In the genomic region with DNA sequence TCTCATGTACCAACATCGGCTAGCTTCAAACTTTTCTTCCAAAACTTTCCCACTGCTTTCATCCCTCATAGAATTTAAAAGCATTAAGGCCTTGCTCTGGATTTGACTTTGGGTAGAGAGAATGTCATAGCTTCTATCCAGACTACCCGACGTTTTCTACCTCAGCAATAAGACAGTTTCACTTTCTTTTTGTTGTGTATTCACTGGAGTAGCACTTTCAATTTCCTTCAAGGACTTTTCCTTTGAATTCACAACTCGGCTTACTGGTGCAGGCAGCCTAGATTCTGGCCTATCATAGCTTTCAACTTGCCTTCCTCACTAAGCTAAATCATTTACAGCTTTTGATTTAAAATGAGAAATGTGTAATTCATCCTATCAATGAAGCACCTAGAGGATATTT, we compare ENCODE assay signal across 9 cellular contexts.
DNase-seq lines count a peak whose midpoint lies in the region; TF ChIP-seq lines count a peak whose summit lies in the region.
"Had no signal": no experiment of that assay in that cellular context is flagged by ENCODE, and none has a peak within 500 bp of the region (broad histone marks: within the 10 kb centered on the region; RNA-seq: fewer than 3 reads in every experiment).

No MANE protein-coding gene starts in this region.

- H3K36me3 ChIP-seq in SK-N-MC (ENCODE audit: insufficient read depth, low read length): no peaks in the 10 kb centered on the region
- no peaks in the 10 kb centered on the region for H3K36me3 ChIP-seq in vagina
- H3K36me3 ChIP-seq in trophoblast cell (ENCODE audit: control insufficient read depth in 1 of 2, insufficient read depth in 2 of 2, low read length in 2 of 2): no peaks in the 10 kb centered on the region
- no peaks in the 10 kb centered on the region for H3K36me3 ChIP-seq in mesendoderm (ENCODE audit: control insufficient read depth, insufficient read depth, low read length)

- H2AK5ac ChIP-seq in trophoblast cell (ENCODE audit: low read length): no peak overlapping the region
- H2AK5ac ChIP-seq in mesendoderm (ENCODE audit: low read length): no peak overlapping the region

- no peak for DNase-seq in activated naive CD4-positive, alpha-beta T cell treated with anti-CD3 and anti-CD28 coated beads, Interleukin-2, amount 50 U/mL, for 16 hours
- no peak for DNase-seq in SK-N-MC (ENCODE audit: low read depth, low spot score)
- DNase-seq in hepatic stellate cell (ENCODE audit: low spot score): peak; percentile 5
- no peak for DNase-seq in vagina (ENCODE audit: extremely low spot score in 2 of 2)
- DNase-seq in trophoblast cell: no peak
- DNase-seq in stimulated activated CD4-positive, alpha-beta T cell treated with anti-CD3 and anti-CD28 coated beads, Interleukin-12 subunit alpha, Interleukin-12 subunit beta, amount 100 ng/mL, for 4 hours: no peak
- no peak for DNase-seq in mesendoderm
- DNase-seq: activated B cell treated with CpG ODN at 0.5 μM for 24 hours had no signal

- TF ChIP-seq POLR2A in vagina (IDR thresholded peaks at IDR 0.05): no peak

- H3K79me1 ChIP-seq in trophoblast cell (ENCODE audit: low read length): no peaks in the 10 kb centered on the region
- no peaks in the 10 kb centered on the region for H3K79me1 ChIP-seq in mesendoderm (ENCODE audit: low read length)

- no peak overlapping the region for H3K27ac Mint-ChIP-seq in activated naive CD4-positive, alpha-beta T cell treated with anti-CD3 and anti-CD28 coated beads, Interleukin-2, amount 50 U/mL, for 24 hours
- H3K27ac Mint-ChIP-seq: activated B cell treated with CpG ODN at 0.5 μM for 24 hours had no signal

- no peak overlapping the region for H2BK5ac ChIP-seq in trophoblast cell (ENCODE audit: low read depth, low read length, poor library complexity)
- no peak overlapping the region for H2BK5ac ChIP-seq in mesendoderm (ENCODE audit: low read length)

- H3K27me3 Mint-ChIP-seq in activated naive CD4-positive, alpha-beta T cell treated with anti-CD3 and anti-CD28 coated beads, Interleukin-2, amount 50 U/mL, for 24 hours: no peaks in the 10 kb centered on the region
- H3K27me3 Mint-ChIP-seq: activated B cell treated with CpG ODN at 0.5 μM for 24 hours had no signal

- H3K23ac ChIP-seq in trophoblast cell (ENCODE audit: low read length) (no peak overlapping the region), mesendoderm (ENCODE audit: low read length) (no peak overlapping the region)

- H4K5ac ChIP-seq in mesendoderm (ENCODE audit: low read length): no peak overlapping the region

- H4K8ac ChIP-seq in trophoblast cell (ENCODE audit: low read depth, low read length) (no peak overlapping the region), mesendoderm (ENCODE audit: low read depth, low read length) (no peak overlapping the region)

- H3K4me3 ChIP-seq in SK-N-MC: peak overlapping the region; percentile 35; the same call in 1 of the 2 replicates
- H3K4me3 ChIP-seq in vagina: peak overlapping the region; percentile 17 to 25
- H3K4me3 ChIP-seq in trophoblast cell (ENCODE audit: low read depth, low read length): no peak overlapping the region
- H3K4me3 ChIP-seq in mesendoderm (ENCODE audit: low read length): no peak overlapping the region

- no peak overlapping the region for H3K9ac ChIP-seq in SK-N-MC (ENCODE audit: insufficient read length)
- no peak overlapping the region for H3K9ac ChIP-seq in trophoblast cell (ENCODE audit: low read length)
- no peak overlapping the region for H3K9ac ChIP-seq in mesendoderm (ENCODE audit: low read length)

- H3K4me1 ChIP-seq in vagina (no peaks in the 10 kb centered on the region), trophoblast cell (ENCODE audit: control insufficient read depth in 1 of 2, insufficient read depth in 2 of 2, low read length in 2 of 2) (no peaks in the 10 kb centered on the region), mesendoderm (ENCODE audit: control insufficient read depth, low read depth, low read length) (no peaks in the 10 kb centered on the region)

- TF ChIP-seq CTCF in vagina (IDR thresholded peaks at IDR 0.05): no peak

- no CpG with 5 or more reads among the region's 4 CpGs for WGBS in trophoblast cell (ENCODE audit: extremely low coverage, insufficient coverage, insufficient read length)
- WGBS in mesendoderm (ENCODE audit: extremely low coverage, insufficient coverage, low lambda C conversion rate): no CpG with 5 or more reads among the region's 4 CpGs

- no peaks in the 10 kb centered on the region for H3K36me3 Mint-ChIP-seq in activated naive CD4-positive, alpha-beta T cell treated with anti-CD3 and anti-CD28 coated beads, Interleukin-2, amount 50 U/mL, for 24 hours

- intact Hi-C loops in vagina (cut with DNase I): no loop called here

- no peak overlapping the region for H2BK120ac ChIP-seq in trophoblast cell (ENCODE audit: insufficient read depth, low read length, poor library complexity)
- no peak overlapping the region for H2BK120ac ChIP-seq in mesendoderm (ENCODE audit: low read depth, low read length)

- H3K18ac ChIP-seq in trophoblast cell (ENCODE audit: low read length): no peak overlapping the region
- no peak overlapping the region for H3K18ac ChIP-seq in mesendoderm (ENCODE audit: low read length)

- no peaks in the 10 kb centered on the region for H3K79me2 ChIP-seq in trophoblast cell (ENCODE audit: control insufficient read depth, insufficient read depth, low read length, poor library complexity)
- H3K79me2 ChIP-seq in mesendoderm (ENCODE audit: control insufficient read depth, insufficient read depth, low read length): no peaks in the 10 kb centered on the region

- no peaks in the 10 kb centered on the region for H3K27me3 ChIP-seq in vagina
- no peaks in the 10 kb centered on the region for H3K27me3 ChIP-seq in trophoblast cell (ENCODE audit: insufficient read depth, low read length)
- H3K27me3 ChIP-seq in mesendoderm (ENCODE audit: insufficient read depth, low read length, poor library complexity): no peaks in the 10 kb centered on the region

- H2BK15ac ChIP-seq in mesendoderm (replicated peaks; ENCODE audit: low read depth): no peak overlapping the region

- H3K27ac ChIP-seq in SK-N-MC: no peak overlapping the region
- H3K27ac ChIP-seq in vagina: no peak overlapping the region
- no peak overlapping the region for H3K27ac ChIP-seq in trophoblast cell (ENCODE audit: low read depth, low read length)
- H3K27ac ChIP-seq in mesendoderm (ENCODE audit: low read depth, low read length): no peak overlapping the region

- H4K91ac ChIP-seq in trophoblast cell (ENCODE audit: low read depth, low read length): no peak overlapping the region

- no peaks in the 10 kb centered on the region for H3K9me3 Mint-ChIP-seq in activated naive CD4-positive, alpha-beta T cell treated with anti-CD3 and anti-CD28 coated beads, Interleukin-2, amount 50 U/mL, for 24 hours

- peaks cover 6% of the 10 kb centered on the region for H3K4me1 Mint-ChIP-seq in activated naive CD4-positive, alpha-beta T cell treated with anti-CD3 and anti-CD28 coated beads, Interleukin-2, amount 50 U/mL, for 24 hours
- H3K4me1 Mint-ChIP-seq: activated B cell treated with CpG ODN at 0.5 μM for 24 hours had no signal

- no peak overlapping the region for H2BK12ac ChIP-seq in trophoblast cell (ENCODE audit: low read length)

- peak overlapping the region; percentile 78 for H3K4me3 Mint-ChIP-seq in activated naive CD4-positive, alpha-beta T cell treated with anti-CD3 and anti-CD28 coated beads, Interleukin-2, amount 50 U/mL, for 24 hours
- H3K4me3 Mint-ChIP-seq: activated B cell treated with CpG ODN at 0.5 μM for 24 hours had no signal

- no peak overlapping the region for H3K56ac ChIP-seq in mesendoderm (ENCODE audit: low read length)

- no peak overlapping the region for H4K12ac ChIP-seq in trophoblast cell (ENCODE audit: low read depth, low read length)

- H3K4me2 ChIP-seq in trophoblast cell (ENCODE audit: low read length): no peak overlapping the region
- no peak overlapping the region for H3K4me2 ChIP-seq in mesendoderm (ENCODE audit: low read length)

- H3K9me3 ChIP-seq in SK-N-MC (ENCODE audit: low read depth, low read length): no peaks in the 10 kb centered on the region
- no peaks in the 10 kb centered on the region for H3K9me3 ChIP-seq in vagina
- H3K9me3 ChIP-seq in trophoblast cell (ENCODE audit: insufficient read depth, low read depth, low read length): no peaks in the 10 kb centered on the region

- H3K14ac ChIP-seq in trophoblast cell (ENCODE audit: low read length): no peak overlapping the region

- H2AFZ ChIP-seq in trophoblast cell (ENCODE audit: insufficient read depth, low read length, poor library complexity): no peak overlapping the region

- no peak overlapping the region for H3K4ac ChIP-seq in trophoblast cell (ENCODE audit: low read depth, low read length)
- no peak overlapping the region for H3K4ac ChIP-seq in mesendoderm (ENCODE audit: low read depth, low read length)

Comparison
In these comparisons a context has a peak if more than half of its experiments do, and no peak if none do; other contexts are left out.
1. H3K4me3 ChIP-seq: peak in SK-N-MC (single experiment) and vagina (2 of 2); none in trophoblast cell (single experiment) and mesendoderm (single experiment).